ENCODE assay signal across 1 cellular context in genomic region chr11:58579192-58580129, GRCh38.
TF ChIP-seq lines count a peak whose summit lies in the region.

No MANE protein-coding gene starts in this region.

TF ChIP-seq in HepG2, 621 proteins besides CTCF, POLR2A, EP300 and RAD21 (continued from another document and continues in another):
- TF ChIP-seq ZNF124 (CRISPR knock-in tag; IDR thresholded peaks at IDR 0.05) (no peak), ZBTB46 (CRISPR knock-in tag; IDR thresholded peaks at IDR 0.05; ENCODE audit: borderline replicate concordance) (no peak), MAX (IDR thresholded peaks at IDR 0.05) (peak; percentile 99), YY1 (IDR thresholded peaks at IDR 0.05; ENCODE audit: insufficient read depth, insufficient replicate concordance, low read depth, low read length) (peak; percentile 22), NBN (conservative IDR thresholded peaks at IDR 0.05) (no peak), ZFP62 (CRISPR knock-in tag; IDR thresholded peaks at IDR 0.05) (no peak), ZNF619 (CRISPR knock-in tag; IDR thresholded peaks at IDR 0.05) (no peak), SRSF9 (IDR thresholded peaks at IDR 0.05; ENCODE audit: borderline replicate concordance, insufficient read depth, low read depth, low read length, poor library complexity, severe bottlenecking) (no peak), ZC3H13 (CRISPR knock-in tag; IDR thresholded peaks at IDR 0.05) (0 out of 2 replicates have a peak, but pooled peaks have one; percentile 4), SP140L (CRISPR knock-in tag; IDR thresholded peaks at IDR 0.05; ENCODE audit: borderline replicate concordance) (no peak), KAT2B (IDR thresholded peaks at IDR 0.05; ENCODE audit: borderline replicate concordance, low read depth, low read length) (no peak), KLF15 (CRISPR knock-in tag; IDR thresholded peaks at IDR 0.05; ENCODE audit: borderline replicate concordance) (no peak), AKNA (CRISPR knock-in tag; IDR thresholded peaks at IDR 0.05; ENCODE audit: borderline replicate concordance) (no peak), CREM (IDR thresholded peaks at IDR 0.05) (peak; percentile 36; the same call in 1 of the 2 replicates), CREM (CRISPR knock-in tag; IDR thresholded peaks at IDR 0.05) (no peak), ZBTB1 (CRISPR knock-in tag; IDR thresholded peaks at IDR 0.05; ENCODE audit: borderline replicate concordance) (no peak), HIC2 (CRISPR knock-in tag; IDR thresholded peaks at IDR 0.05; ENCODE audit: low read depth) (no peak), SMAD1 (CRISPR knock-in tag; IDR thresholded peaks at IDR 0.05; ENCODE audit: borderline replicate concordance, low read depth) (no peak), GATAD2A (CRISPR knock-in tag; IDR thresholded peaks at IDR 0.05) (peak; percentile 64), BCL3 (CRISPR knock-in tag; IDR thresholded peaks at IDR 0.05) (peak; percentile 59; the same call in 1 of the 2 replicates), ZBED4 (CRISPR knock-in tag; IDR thresholded peaks at IDR 0.05; ENCODE audit: borderline replicate concordance) (peak; percentile 33; the same call in 1 of the 2 replicates), ZNF441 (CRISPR knock-in tag; IDR thresholded peaks at IDR 0.05; ENCODE audit: borderline replicate concordance) (0 out of 2 replicates have a peak, but pooled peaks have one; percentile 25), POLR2AphosphoS5 (IDR thresholded peaks at IDR 0.05; ENCODE audit: low read depth, low read length) (peak; percentile 74), PATZ1 (CRISPR knock-in tag; IDR thresholded peaks at IDR 0.05) (peak; percentile 70), CCAR2 (optimal IDR thresholded peaks at IDR 0.05; ENCODE audit: low read depth, low read length) (no peak), EED (CRISPR knock-in tag; IDR thresholded peaks at IDR 0.05) (no peak), ZNF709 (CRISPR knock-in tag; IDR thresholded peaks at IDR 0.05) (peak; percentile 82; the same call in 1 of the 2 replicates), ZNF205 (CRISPR knock-in tag; IDR thresholded peaks at IDR 0.05) (no peak), CSRNP1 (CRISPR knock-in tag; IDR thresholded peaks at IDR 0.05) (0 out of 2 replicates have a peak, but pooled peaks have one; percentile 57), PCBP1 (IDR thresholded peaks at IDR 0.05; ENCODE audit: borderline replicate concordance, low read depth, low read length) (no peak), MEF2D (CRISPR knock-in tag; IDR thresholded peaks at IDR 0.05) (no peak), CEBPZ (IDR thresholded peaks at IDR 0.05; ENCODE audit: low read length) (no peak), U2AF2 (IDR thresholded peaks at IDR 0.05; ENCODE audit: low read depth, low read length) (0 out of 2 replicates have a peak, but pooled peaks have one; percentile 74), BATF2 (CRISPR knock-in tag; IDR thresholded peaks at IDR 0.05) (no peak), ZSCAN30 (CRISPR knock-in tag; IDR thresholded peaks at IDR 0.05) (peak; percentile 85; the same call in 1 of the 2 replicates), ZNF569 (CRISPR knock-in tag; IDR thresholded peaks at IDR 0.05; ENCODE audit: borderline replicate concordance) (no peak)
